21 cellular contexts compared by ENCODE assay signal in the genomic region with DNA sequence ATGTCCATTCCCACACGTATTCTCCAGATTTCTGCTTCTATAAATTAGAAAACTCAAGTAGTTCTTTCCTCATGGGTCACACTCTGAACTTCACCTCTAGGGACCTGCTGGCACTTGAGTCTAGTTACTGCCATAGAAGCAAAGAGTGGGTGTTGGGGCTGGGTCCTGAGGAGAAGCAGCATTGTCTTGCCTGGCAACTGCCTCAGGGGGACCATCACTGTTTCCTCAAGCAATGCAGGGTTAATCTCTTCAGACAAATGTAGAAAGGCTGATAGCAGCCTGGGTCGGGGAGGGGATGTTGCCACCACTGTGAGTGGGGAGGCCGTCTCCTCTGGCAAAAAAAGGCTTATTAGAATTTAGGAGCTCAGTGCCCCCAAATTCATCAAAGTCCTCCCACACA.
"Had no signal": no experiment of that assay in that cellular context is flagged by ENCODE, and none has a peak within 500 bp of the region (broad histone marks: within the 10 kb centered on the region; RNA-seq: fewer than 3 reads in every experiment).

No MANE protein-coding gene starts in this region.

- H3K27me3 ChIP-seq: MG63, SJSA1 had no signal

- DNase-seq: Karpas-422, KG1, MG63, NCI-H1092 treated with DMSO at 0.1 percent for 48 hours, NCI-H1436, NCI-H187, NCI-H2029, NCI-H2081 treated with DMSO at 0.1 percent for 48 hours, NCI-H2171, NCI-H226, NCI-H446, NCI-H510A, NCI-H524 treated with DMSO at 0.1 percent for 48 hours, NCI-H69, NCI-H774, Right ventricle myocardium superior, RPMI8226, SIG-M5 had no signal

- H3K36me3 ChIP-seq: MG63, SJSA1 had no signal

- H3K27ac ChIP-seq: HL-60, SJSA1, SK-N-MC had no signal

- H3K9me3 ChIP-seq: MG63, SJSA1 had no signal

- H3K4me3 ChIP-seq: MG63, SJSA1, SK-N-MC had no signal
